ENCODE assay signal across 9 cellular contexts in the genomic region with DNA sequence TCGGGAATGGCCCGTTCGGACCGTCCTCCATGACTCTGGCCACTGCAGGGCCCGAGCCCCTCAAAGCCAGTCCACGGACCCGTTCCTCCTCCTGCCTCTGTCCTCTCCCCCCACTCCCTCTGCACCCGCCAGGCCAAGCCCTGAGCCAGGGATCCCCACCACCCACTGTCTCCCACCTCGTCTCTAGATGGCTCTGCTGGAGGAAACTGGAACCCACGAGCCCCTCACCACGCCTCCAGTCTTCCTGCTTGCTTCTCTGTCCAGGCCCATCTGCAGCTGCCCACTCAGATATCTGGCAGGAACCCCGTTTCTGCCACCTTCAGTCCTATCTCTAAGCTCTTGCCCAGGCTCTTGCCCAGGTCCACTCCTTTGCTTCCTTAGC. TPM values are rescaled to one million over a fixed set of nuclear protein-coding genes. Genes with fewer than 3 reads are reported as not detected.
DNase-seq lines count a peak whose midpoint lies in the region; ATAC-seq, FAIRE-seq and TF ChIP-seq lines count a peak whose summit lies in the region.
"Had no signal": no experiment of that assay in that cellular context is flagged by ENCODE, and none has a peak within 500 bp of the region (broad histone marks: within the 10 kb centered on the region; RNA-seq: fewer than 3 reads in every experiment).

No MANE protein-coding gene starts in this region.

- TF ChIP-seq POLR2A in K562 (conservative IDR thresholded peaks at IDR 0.05): no peak

- peaks cover 13% of the 10 kb centered on the region for H3K4me1 Mint-ChIP-seq in activated T-cell treated with anti-CD3 and anti-CD28 coated beads, Interleukin-2, amount 50 U/mL, for 4 hours (ENCODE audit: low read depth)
- H3K4me1 Mint-ChIP-seq in memory B cell: peaks cover 17% of the 10 kb centered on the region

- H3K9me3 ChIP-seq in K562 (replicated peaks; ENCODE audit: control insufficient read depth, insufficient read depth, low read depth, low read length) (no peaks in the 10 kb centered on the region), thymus (ENCODE audit: control insufficient read depth) (no peaks in the 10 kb centered on the region)

- peak overlapping the region in 1 of 2 experiments; percentile 58; a peak in 1 of 4 replicates for H3K9ac ChIP-seq in K562 (ENCODE audit: insufficient read depth in 1 of 2, low read depth in 2 of 2, low read length in 2 of 2)

- no peak overlapping the region for H3K27ac Mint-ChIP-seq in memory B cell

- BruUV-seq in K562 (replicated peaks; lab: Mats Ljungman, UMichigan): no TSS peak

- H3K4me3 ChIP-seq in K562 (no peak overlapping the region; the same call in 1 of the 2 replicates), thymus (ENCODE audit: low read length) (peak overlapping the region; percentile 31)

- H3K4me2 ChIP-seq in K562 (ENCODE audit: insufficient read depth, low read length): peak overlapping the region; percentile 46; the same call in 1 of the 2 replicates

- no peak for ATAC-seq in activated T-cell treated with anti-CD3 and anti-CD28 coated beads, Interleukin-2, amount 50 U/mL, for 4 hours
- ATAC-seq in K562 (no peak), memory B cell (ENCODE audit: low read depth) (no peak)

- H3K36me3 Mint-ChIP-seq in activated T-cell treated with anti-CD3 and anti-CD28 coated beads, Interleukin-2, amount 50 U/mL, for 4 hours (ENCODE audit: insufficient read depth): no peaks in the 10 kb centered on the region
- H3K36me3 Mint-ChIP-seq in memory B cell: no peaks in the 10 kb centered on the region

- TF ChIP-seq RAD21 in K562 (CRISPR knock-in tag; conservative IDR thresholded peaks at IDR 0.05 in 1 of 2, IDR thresholded peaks at IDR 0.05 in 1 of 2): no peak

- TF ChIP-seq CTCF in K562 (IDR thresholded peaks at IDR 0.05 in 2 of 3, conservative IDR thresholded peaks at IDR 0.05 in 1 of 3; ENCODE audit: insufficient read depth in 2 of 3, low read depth in 1 of 3, low read length in 3 of 3) (no peak), GM13977 (IDR thresholded peaks at IDR 0.05; ENCODE audit: extremely low read depth, insufficient read depth, missing control alignments) (no peak)

- no peaks in the 10 kb centered on the region for H4K20me1 ChIP-seq in K562 (replicated peaks; ENCODE audit: control insufficient read depth, insufficient read depth, low read length)

- POLR2A ChIA-PET in K562 (lab: Yijun Ruan, JAX): interaction anchor here (0.9 kb wide), 1 partner anchor 15 kb away, joined by 3 read pairs; no protein-coding TSS in a partner anchor

- H3K27me3 ChIP-seq in K562 (ENCODE audit: control insufficient read depth in 2 of 2, insufficient read depth in 2 of 2, low read length in 2 of 2) (peaks cover 24 to 70% of the 10 kb centered on the region in 2 experiments; a peak in 4 of 5 replicates), thymus (ENCODE audit: control insufficient read depth, insufficient read depth) (peaks cover 11% of the 10 kb centered on the region)

- in situ Hi-C loops in K562 (cut with MboI): no loop called here
- in situ Hi-C loops in GM13977 (cut with MboI; ENCODE audit: low pct_unique_long_range_greater_than_20kb, low sequenced_read_pairs, unreplicated experiment): no loop called here

- H3K27me3 Mint-ChIP-seq in activated T-cell treated with anti-CD3 and anti-CD28 coated beads, Interleukin-2, amount 50 U/mL, for 4 hours (ENCODE audit: low read depth): peaks cover 39% of the 10 kb centered on the region
- peaks cover 16% of the 10 kb centered on the region for H3K27me3 Mint-ChIP-seq in memory B cell

- no peaks in the 10 kb centered on the region for H3K79me2 ChIP-seq in K562 (ENCODE audit: control insufficient read depth, insufficient read depth, low read length)

- peaks cover 0 to 23% of the 10 kb centered on the region in 2 experiments; a peak in 3 of 5 replicates for H3K4me1 ChIP-seq in K562 (replicated peaks in 1 of 2; ENCODE audit: control insufficient read depth in 2 of 2, insufficient read depth in 2 of 2, low read length in 2 of 2)
- peaks cover 13% of the 10 kb centered on the region for H3K4me1 ChIP-seq in thymus (ENCODE audit: control insufficient read depth, insufficient read depth, low read length)

- H3K36me3 ChIP-seq in K562 (ENCODE audit: control insufficient read depth, insufficient read depth, low read length): no peaks in the 10 kb centered on the region
- H3K36me3 ChIP-seq in thymus (ENCODE audit: control insufficient read depth, insufficient read depth): no peaks in the 10 kb centered on the region

- FAIRE-seq in K562 (lab: Jason Lieb, UNC): no peak

- CTCF ChIA-PET in K562 (lab: Yijun Ruan, JAX; ENCODE audit: low intra/inter-chr PET ratio): no interaction called here

- H3K4me3 Mint-ChIP-seq in activated T-cell treated with anti-CD3 and anti-CD28 coated beads, Interleukin-2, amount 50 U/mL, for 4 hours: peak overlapping the region; percentile 42
- peak overlapping the region; percentile 83 for H3K4me3 Mint-ChIP-seq in memory B cell

- 16% methylated on average over 12 of the region's 12 CpGs for WGBS in K562 (ENCODE audit: insufficient coverage, low coverage, missing lambda C conversion rate)
- 37% methylated on average over 12 of the region's 12 CpGs for WGBS in thymus

- peak overlapping the region; percentile 58; the same call in 1 of the 2 replicates for H2AFZ ChIP-seq in K562 (ENCODE audit: low read depth, low read length)

- no peak for DNase-seq in activated T-cell treated with anti-CD3 and anti-CD28 coated beads, Interleukin-2, amount 50 U/mL, for 4 hours
- DNase-seq in activated T-cell treated with anti-CD3 and anti-CD28 coated beads for 4 hours (no peak), K562 (ENCODE audit: extremely low read depth in 1 of 4, low spot score in 3 of 4) (no peak), memory B cell (ENCODE audit: low spot score in 2 of 2) (no peak), GM13977 (ENCODE audit: low spot score) (no peak), superior temporal gyrus (ENCODE audit: extremely low spot score) (no peak), posterior cingulate gyrus (no peak)

- no peak for TF ChIP-seq EP300 in K562 (IDR thresholded peaks at IDR 0.05; ENCODE audit: low read length)

- no peaks in the 10 kb centered on the region for H3K9me3 Mint-ChIP-seq in activated T-cell treated with anti-CD3 and anti-CD28 coated beads, Interleukin-2, amount 50 U/mL, for 4 hours
- H3K9me3 Mint-ChIP-seq in memory B cell: no peaks in the 10 kb centered on the region

- no peaks in the 10 kb centered on the region for H3K9me1 ChIP-seq in K562 (ENCODE audit: control insufficient read depth, insufficient read depth, low read length)

- intact Hi-C loops in K562 (cut with micrococcal nuclease) (no loop called here), posterior cingulate gyrus (cut with DNase I) (no loop called here)

- H3K27ac ChIP-seq in K562 (ENCODE audit: extremely low read depth, low read depth, low read length): no peak overlapping the region
- H3K27ac ChIP-seq in thymus (ENCODE audit: low read depth): no peak overlapping the region

RNA-seq across cellular contexts. Expression of gene GRID2IP, which starts 24.3 kb away (rescaled TPM):
- total RNA-seq in activated T-cell treated with anti-CD3 and anti-CD28 coated beads, Interleukin-2, amount 50 U/mL, for 4 hours: under 1 TPM in 1 of 3 donors, not detected in 2; 0.13 TPM
- total RNA-seq in K562 (2011; cell fraction: chromatin; rRNA removed; ENCODE audit: low replicate concordance): 0.09 TPM in 1 of 2 replicates, not detected in the other
- not detected in 2 replicates for total RNA-seq in K562 (2011; cell fraction: nucleolus; rRNA removed)
- not detected in 2 replicates for total RNA-seq in K562 (2011; cell fraction: nucleoplasm; rRNA removed)
- total RNA-seq in K562 (2014; rRNA removed) (not detected in 2 replicates), K562 (2014; rRNA removed; fragmentation: Illumina TruSeq; extraction: Trizol) (not detected in 2 replicates), K562 (2015; rRNA removed; fragmentation: Illumina TruSeq; extraction: Trizol) (not detected in 2 replicates), K562 (2021) (not detected in 2 replicates)
- polyA plus RNA-seq in K562 (2011; rRNA removed) (not detected in 2 replicates), K562 (2014; fragmentation: Illumina TruSeq; extraction: Trizol) (not detected in 2 replicates), K562 (2014; fragmentation: Nextera tagmentation; extraction: Ambion mirVana) (not detected), K562 (2014; rRNA removed) (not detected in 2 replicates), thymus (0.46 TPM)
- not detected in 2 replicates for polyA plus RNA-seq in K562 (2011; cell fraction: cytosol; rRNA removed)
- polyA plus RNA-seq in K562 (2011; cell fraction: nucleus; rRNA removed): not detected in 2 replicates
- polyA plus RNA-seq in K562 (2012): not detected in 2 replicates
- not detected in 2 replicates for polyA minus RNA-seq in K562 (2011; rRNA and poly(A)+ RNA removed)
- polyA minus RNA-seq in K562 (2011; cell fraction: cytosol; rRNA and poly(A)+ RNA removed): not detected in 2 replicates
- polyA minus RNA-seq in K562 (2011; cell fraction: nucleus; rRNA and poly(A)+ RNA removed): not detected in 2 replicates
- total RNA-seq: HT-29 had no signal

RNA-seq across cellular contexts. Expression of gene KDELR2, which starts 43.0 kb away (rescaled TPM):
- total RNA-seq in activated T-cell treated with anti-CD3 and anti-CD28 coated beads, Interleukin-2, amount 50 U/mL, for 4 hours: 10 to 100 TPM; 74.7 to 76.8 (median 75.1) TPM
- total RNA-seq in K562 (2011; cell fraction: chromatin; rRNA removed; ENCODE audit: low replicate concordance): 94.9 and 147 TPM in 2 replicates
- total RNA-seq in K562 (2011; cell fraction: nucleolus; rRNA removed): 95.4 and 110 TPM in 2 replicates
- total RNA-seq in K562 (2011; cell fraction: nucleoplasm; rRNA removed): 163 and 235 TPM in 2 replicates
- total RNA-seq in K562 (2014; rRNA removed) (40.5 and 58.3 TPM in 2 replicates), K562 (2014; rRNA removed; fragmentation: Illumina TruSeq; extraction: Trizol) (80.3 and 80.4 TPM in 2 replicates), K562 (2015; rRNA removed; fragmentation: Illumina TruSeq; extraction: Trizol) (61.2 and 67.6 TPM in 2 replicates), K562 (2021) (111 and 113 TPM in 2 replicates)
- polyA plus RNA-seq in K562 (2011; rRNA removed) (121 and 166 TPM in 2 replicates), K562 (2014; fragmentation: Illumina TruSeq; extraction: Trizol) (69.8 and 75.3 TPM in 2 replicates), K562 (2014; fragmentation: Nextera tagmentation; extraction: Ambion mirVana) (10 to 100 TPM; 27.4 to 27.9 TPM), K562 (2014; rRNA removed) (51.3 and 67.0 TPM in 2 replicates), thymus (46.8 TPM)
- polyA plus RNA-seq in K562 (2011; cell fraction: cytosol; rRNA removed): 75.6 and 141 TPM in 2 replicates
- 37.8 and 76.5 TPM in 2 replicates for polyA plus RNA-seq in K562 (2011; cell fraction: nucleus; rRNA removed)
- 65.3 and 95.8 TPM in 2 replicates for polyA plus RNA-seq in K562 (2012)
- 88.6 and 117 TPM in 2 replicates for polyA minus RNA-seq in K562 (2011; rRNA and poly(A)+ RNA removed)
- polyA minus RNA-seq in K562 (2011; cell fraction: cytosol; rRNA and poly(A)+ RNA removed): 54.8 and 56.9 TPM in 2 replicates
- polyA minus RNA-seq in K562 (2011; cell fraction: nucleus; rRNA and poly(A)+ RNA removed): 15.2 and 34.5 TPM in 2 replicates

RNA-seq across cellular contexts. Expression of gene ZDHHC4, which starts 50.3 kb away (rescaled TPM):
- total RNA-seq in activated T-cell treated with anti-CD3 and anti-CD28 coated beads, Interleukin-2, amount 50 U/mL, for 4 hours: 10 to 100 TPM; 23.6 to 33.5 (median 27.5) TPM
- 108 and 190 TPM in 2 replicates for total RNA-seq in K562 (2011; cell fraction: chromatin; rRNA removed; ENCODE audit: low replicate concordance)
- total RNA-seq in K562 (2011; cell fraction: nucleolus; rRNA removed): 140 and 154 TPM in 2 replicates
- 158 and 180 TPM in 2 replicates for total RNA-seq in K562 (2011; cell fraction: nucleoplasm; rRNA removed)
- total RNA-seq in K562 (2014; rRNA removed): 33.4 and 44.9 TPM in 2 replicates
- 58.3 and 59.1 TPM in 2 replicates for total RNA-seq in K562 (2014; rRNA removed; fragmentation: Illumina TruSeq; extraction: Trizol)
- 53.5 and 53.8 TPM in 2 replicates for total RNA-seq in K562 (2015; rRNA removed; fragmentation: Illumina TruSeq; extraction: Trizol)
- 54.1 and 58.7 TPM in 2 replicates for total RNA-seq in K562 (2021)
- polyA plus RNA-seq in K562 (2011; rRNA removed): 106 and 124 TPM in 2 replicates
- 175 and 252 TPM in 2 replicates for polyA plus RNA-seq in K562 (2011; cell fraction: cytosol; rRNA removed)
- 125 and 165 TPM in 2 replicates for polyA plus RNA-seq in K562 (2011; cell fraction: nucleus; rRNA removed)
- 55.6 and 112 TPM in 2 replicates for polyA plus RNA-seq in K562 (2012)
- polyA plus RNA-seq in K562 (2014; fragmentation: Illumina TruSeq; extraction: Trizol): 64.3 and 71.1 TPM in 2 replicates
- polyA plus RNA-seq in K562 (2014; fragmentation: Nextera tagmentation; extraction: Ambion mirVana): 10 to 100 TPM; 58.9 to 77.0 TPM
- polyA plus RNA-seq in K562 (2014; rRNA removed): 52.5 and 60.4 TPM in 2 replicates
- polyA minus RNA-seq in K562 (2011; rRNA and poly(A)+ RNA removed): 185 and 193 TPM in 2 replicates
- polyA minus RNA-seq in K562 (2011; cell fraction: cytosol; rRNA and poly(A)+ RNA removed): 41.9 and 55.5 TPM in 2 replicates
- polyA minus RNA-seq in K562 (2011; cell fraction: nucleus; rRNA and poly(A)+ RNA removed): 36.5 and 65.0 TPM in 2 replicates
- polyA plus RNA-seq in thymus: 38.2 TPM
